In the genomic region with DNA sequence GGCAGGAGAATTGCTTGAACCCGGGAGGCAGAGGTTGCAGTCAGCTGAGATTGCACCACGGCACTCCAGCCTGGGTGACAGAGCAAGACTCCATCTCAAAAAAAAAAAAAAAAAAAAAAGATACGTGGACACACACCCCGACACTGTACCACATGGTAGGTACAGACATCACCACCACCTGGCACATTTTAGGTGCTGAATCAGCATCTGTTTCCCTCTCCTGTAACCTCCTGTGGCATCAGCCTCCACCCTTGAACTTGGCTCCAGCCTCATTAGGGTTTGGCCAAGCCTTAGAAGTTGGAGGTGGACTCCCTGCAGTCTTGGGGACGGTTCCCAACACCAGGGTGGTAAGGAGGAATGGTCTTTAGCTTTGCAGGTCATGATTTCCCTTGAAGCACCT, we compare ENCODE assay signal across 27 cellular contexts.
"Had no signal": no experiment of that assay in that cellular context is flagged by ENCODE, and none has a peak within 500 bp of the region (broad histone marks: within the 10 kb centered on the region; RNA-seq: fewer than 3 reads in every experiment).

No MANE protein-coding gene starts in this region.

- H3K36me3 Mint-ChIP-seq: stimulated activated effector memory CD8-positive, alpha-beta T cell treated with anti-CD3 and anti-CD28 coated beads, Interleukin-12 subunit alpha, Interleukin-12 subunit beta, amount 100 ng/mL, for 72 hours had no signal

- H2AFZ ChIP-seq: hepatocyte, neural progenitor cell had no signal

- H3K9me3 ChIP-seq: esophagus muscularis mucosa, left lung, prostate gland, right atrium auricular region, sigmoid colon, thyroid gland, vagina had no signal

- H3K4me2 ChIP-seq: hepatocyte, neural progenitor cell had no signal

- H3K27me3 ChIP-seq: esophagus muscularis mucosa, foreskin keratinocyte, gastroesophageal sphincter, heart left ventricle, hepatocyte, left lung, neural progenitor cell, right atrium auricular region, sigmoid colon, stomach, thyroid gland, vagina had no signal

- H3K4me1 Mint-ChIP-seq: nephron had no signal

- DNase-seq: dermis blood vessel endothelial cell; effector memory CD4-positive, alpha-beta T cell; foreskin keratinocyte; heart left ventricle; kidney; left lung; mammary epithelial cell; mesendoderm; midbrain; naive thymus-derived CD4-positive, alpha-beta T cell; nucleus accumbens; sigmoid colon; stimulated activated CD4-positive, alpha-beta T cell treated with anti-CD3 and anti-CD28 coated beads, Interleukin-2, amount 100 ng/mL, for 24 hours; stimulated activated CD4-positive, alpha-beta T cell treated with anti-CD3 and anti-CD28 coated beads, Interleukin-4, amount 100 ng/mL, for 24 hours; stimulated activated naive CD4-positive, alpha-beta T cell treated with Interleukin-2 at 50 U/mL for 16 hours; stomach; thyroid gland; trophoblast cell had no signal

- H3K9me3 Mint-ChIP-seq: stimulated activated effector memory CD8-positive, alpha-beta T cell treated with anti-CD3 and anti-CD28 coated beads, Interleukin-12 subunit alpha, Interleukin-12 subunit beta, amount 100 ng/mL, for 72 hours had no signal

- H3K27me3 Mint-ChIP-seq: naive thymus-derived CD4-positive, alpha-beta T cell had no signal

- H3K9ac ChIP-seq: neural progenitor cell had no signal

- H3K4me1 ChIP-seq: esophagus muscularis mucosa, gastroesophageal sphincter, heart left ventricle, left lung, prostate gland, right atrium auricular region, sigmoid colon, stomach, thyroid gland, vagina had no signal

- H3K4me3 Mint-ChIP-seq: nephron; neural progenitor cell; stimulated activated effector memory CD8-positive, alpha-beta T cell treated with anti-CD3 and anti-CD28 coated beads, Interleukin-12 subunit alpha, Interleukin-12 subunit beta, amount 100 ng/mL, for 72 hours had no signal

- H3K4me3 ChIP-seq: esophagus muscularis mucosa, gastroesophageal sphincter, heart left ventricle, hepatocyte, left lung, neural progenitor cell, prostate gland, right atrium auricular region, sigmoid colon, stomach, thyroid gland, vagina had no signal

- H3K27ac Mint-ChIP-seq: nephron; neural progenitor cell; stimulated activated effector memory CD8-positive, alpha-beta T cell treated with anti-CD3 and anti-CD28 coated beads, Interleukin-12 subunit alpha, Interleukin-12 subunit beta, amount 100 ng/mL, for 72 hours had no signal

- H3K36me3 ChIP-seq: esophagus muscularis mucosa, gastroesophageal sphincter, heart left ventricle, left lung, neural progenitor cell, prostate gland, right atrium auricular region, sigmoid colon, stomach, thyroid gland, vagina had no signal
